12 cellular contexts compared by ENCODE assay signal in genomic region chr9:104810421-104811339, GRCh38. TPM values are rescaled to one million over a fixed set of nuclear protein-coding genes. Genes with fewer than 3 reads are reported as not detected.
DNase-seq lines count a peak whose midpoint lies in the region; ATAC-seq and TF ChIP-seq lines count a peak whose summit lies in the region.
"Had no signal": no experiment of that assay in that cellular context is flagged by ENCODE, and none has a peak within 500 bp of the region (broad histone marks: within the 10 kb centered on the region; RNA-seq: fewer than 3 reads in every experiment).

No MANE protein-coding gene starts in this region.

- no peak overlapping the region for H3K4me3 Mint-ChIP-seq in WTC11
- H3K4me3 Mint-ChIP-seq in activated CD8-positive, alpha-beta memory T cell treated with anti-CD3 and anti-CD28 coated beads, Interleukin-2, amount 10 ng/mL, durations not matched to agents 7 days and 5 days = no peak overlapping the region
- H3K4me3 Mint-ChIP-seq: activated B cell treated with CpG ODN at 0.5 μM for 24 hours; neural crest cell; stimulated activated naive CD8-positive, alpha-beta T cell treated with anti-CD3 and anti-CD28 coated beads, Interleukin-15, Interleukin-2, amounts not matched to agents 100 ng/mL and 50 ng/mL, for 24 hours had no signal

- ATAC-seq in WTC11 (peak; percentile 62), HG03045 (IDR thresholded peaks at IDR 0.05; ENCODE audit: unreplicated experiment) (no peak)
- no peak for ATAC-seq in activated CD4-positive, CD25-positive, alpha-beta regulatory T cell treated with anti-CD3 and anti-CD28 coated beads, Interleukin-2, amount 50 U/mL, for 24 hours
- ATAC-seq in activated CD8-positive, alpha-beta memory T cell treated with anti-CD3 and anti-CD28 coated beads, Interleukin-2, amount 10 ng/mL, durations not matched to agents 7 days and 5 days = no peak

- H3K9me3 ChIP-seq in cardiac muscle cell (ENCODE audit: low read depth) (no peaks in the 10 kb centered on the region), skeletal muscle tissue (ENCODE audit: control insufficient read depth in 3 of 3, low read length in 3 of 3) (no peaks in the 10 kb centered on the region)

- DNase-seq in HK-2 (ENCODE audit: unreplicated experiment) = peak; percentile 77
- DNase-seq in WTC11 (ENCODE audit: low spot score) = peak; percentile 15
- no peak for DNase-seq in cardiac muscle cell (ENCODE audit: low read depth in 1 of 2, low spot score in 1 of 2)
- DNase-seq in activated CD8-positive, alpha-beta memory T cell treated with anti-CD3 and anti-CD28 coated beads, Interleukin-2, amount 10 ng/mL, durations not matched to agents 7 days and 5 days = no peak
- no peak for DNase-seq in activated CD4-positive, CD25-positive, alpha-beta regulatory T cell treated with anti-CD3 and anti-CD28 coated beads, Interleukin-2, amount 50 U/mL, for 72 hours
- DNase-seq: activated B cell treated with CpG ODN at 0.5 μM for 24 hours, NCI-H1930 had no signal

- H3K27ac ChIP-seq in cardiac muscle cell (peak overlapping the region; percentile 23), skeletal muscle tissue (ENCODE audit: low read depth, low read length) (peak overlapping the region; percentile 80)

- H3K9me3 Mint-ChIP-seq in WTC11 = no peaks in the 10 kb centered on the region
- H3K9me3 Mint-ChIP-seq in activated CD8-positive, alpha-beta memory T cell treated with anti-CD3 and anti-CD28 coated beads, Interleukin-2, amount 10 ng/mL, durations not matched to agents 7 days and 5 days (ENCODE audit: low read depth) = no peaks in the 10 kb centered on the region
- H3K9me3 Mint-ChIP-seq: activated B cell treated with CpG ODN at 0.5 μM for 24 hours; neural crest cell; stimulated activated naive CD8-positive, alpha-beta T cell treated with anti-CD3 and anti-CD28 coated beads, Interleukin-15, Interleukin-2, amounts not matched to agents 100 ng/mL and 50 ng/mL, for 24 hours had no signal

- H3K4me1 ChIP-seq in cardiac muscle cell (ENCODE audit: low read depth) (no peaks in the 10 kb centered on the region), skeletal muscle tissue (ENCODE audit: control insufficient read depth in 3 of 3, insufficient read depth in 3 of 3, low read length in 3 of 3) (peaks cover 10 to 15% (median 10%) of the 10 kb centered on the region in 3 donors)

- POLR2A ChIA-PET in WTC11 (lab: Charles Lee) = no interaction called here

- H3K27me3 Mint-ChIP-seq in WTC11 (ENCODE audit: low read depth) = no peaks in the 10 kb centered on the region
- no peaks in the 10 kb centered on the region for H3K27me3 Mint-ChIP-seq in activated CD8-positive, alpha-beta memory T cell treated with anti-CD3 and anti-CD28 coated beads, Interleukin-2, amount 10 ng/mL, durations not matched to agents 7 days and 5 days
- H3K27me3 Mint-ChIP-seq: activated B cell treated with CpG ODN at 0.5 μM for 24 hours; stimulated activated naive CD8-positive, alpha-beta T cell treated with anti-CD3 and anti-CD28 coated beads, Interleukin-15, Interleukin-2, amounts not matched to agents 100 ng/mL and 50 ng/mL, for 24 hours had no signal

- H3K36me3 ChIP-seq in cardiac muscle cell (peaks cover 46% of the 10 kb centered on the region), skeletal muscle tissue (ENCODE audit: control insufficient read depth in 3 of 3, insufficient read depth in 3 of 3, low read length in 3 of 3) (peaks cover 52 to 86% (median 85%) of the 10 kb centered on the region in 3 donors)

- peak overlapping the region; percentile 0 to 66 (median 52) for H3K9ac ChIP-seq in skeletal muscle tissue (ENCODE audit: low read depth in 1 of 3, low read length in 3 of 3)

- no peaks in the 10 kb centered on the region; the same call in 1 of the 2 replicates for H3K36me3 Mint-ChIP-seq in WTC11
- no peaks in the 10 kb centered on the region for H3K36me3 Mint-ChIP-seq in activated CD8-positive, alpha-beta memory T cell treated with anti-CD3 and anti-CD28 coated beads, Interleukin-2, amount 10 ng/mL, durations not matched to agents 7 days and 5 days

- H3K27ac Mint-ChIP-seq in WTC11 = no peak overlapping the region
- no peak overlapping the region for H3K27ac Mint-ChIP-seq in activated CD8-positive, alpha-beta memory T cell treated with anti-CD3 and anti-CD28 coated beads, Interleukin-2, amount 10 ng/mL, durations not matched to agents 7 days and 5 days
- H3K27ac Mint-ChIP-seq: activated B cell treated with CpG ODN at 0.5 μM for 24 hours; stimulated activated naive CD8-positive, alpha-beta T cell treated with anti-CD3 and anti-CD28 coated beads, Interleukin-15, Interleukin-2, amounts not matched to agents 100 ng/mL and 50 ng/mL, for 24 hours had no signal

- no peaks in the 10 kb centered on the region for H3K4me1 Mint-ChIP-seq in WTC11
- H3K4me1 Mint-ChIP-seq in activated CD8-positive, alpha-beta memory T cell treated with anti-CD3 and anti-CD28 coated beads, Interleukin-2, amount 10 ng/mL, durations not matched to agents 7 days and 5 days = no peaks in the 10 kb centered on the region
- H3K4me1 Mint-ChIP-seq: activated B cell treated with CpG ODN at 0.5 μM for 24 hours, neural crest cell had no signal

- H3K27me3 ChIP-seq in cardiac muscle cell (no peaks in the 10 kb centered on the region), skeletal muscle tissue (ENCODE audit: control insufficient read depth in 3 of 3, insufficient read depth in 3 of 3, low read length in 3 of 3) (no peaks in the 10 kb centered on the region)

- no peak overlapping the region for H3K4me3 ChIP-seq in cardiac muscle cell
- peak overlapping the region in 2 of 3 donors; percentile 22 to 27 for H3K4me3 ChIP-seq in skeletal muscle tissue (ENCODE audit: low read length in 3 of 3)

- CTCF ChIA-PET in WTC11 (lab: Charles Lee) = no interaction called here
- CTCF ChIA-PET in activated CD8-positive, alpha-beta memory T cell treated with anti-CD3 and anti-CD28 coated beads, Interleukin-2, amount 10 ng/mL, durations not matched to agents 7 days and 5 days (lab: Charles Lee) = interaction anchor here (1.1 kb wide), 1 partner anchor 41 kb away, joined by 3 read pairs; no protein-coding TSS in a partner anchor

- TF ChIP-seq CTCF in WTC11 (IDR thresholded peaks at IDR 0.05) (no peak), cardiac muscle cell (IDR thresholded peaks at IDR 0.05; ENCODE audit: low read depth, low read length) (no peak)

TF ChIP-seq in WTC11, 78 proteins besides CTCF, POLR2A, EP300 and RAD21 (continues in another document):
- TF ChIP-seq FOXK1 (CRISPR knock-in tag; IDR thresholded peaks at IDR 0.05) = no peak
- no peak for TF ChIP-seq NR1H2 (CRISPR knock-in tag; IDR thresholded peaks at IDR 0.05)
- TF ChIP-seq ZNF121 (CRISPR knock-in tag; IDR thresholded peaks at IDR 0.05) = no peak
- TF ChIP-seq, protein P1, sequence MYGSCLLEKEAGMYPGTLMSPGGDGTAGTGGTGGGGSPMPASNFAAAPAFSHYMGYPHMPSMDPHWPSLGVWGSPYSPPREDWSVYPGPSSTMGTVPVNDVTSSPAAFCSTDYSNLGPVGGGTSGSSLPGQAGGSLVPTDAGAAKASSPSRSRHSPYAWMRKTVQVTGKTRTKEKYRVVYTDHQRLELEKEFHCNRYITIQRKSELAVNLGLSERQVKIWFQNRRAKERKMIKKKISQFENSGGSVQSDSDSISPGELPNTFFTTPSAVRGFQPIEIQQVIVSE (CRISPR knock-in tag; IDR thresholded peaks at IDR 0.05; ENCODE audit: borderline replicate concordance) = no peak
- TF ChIP-seq OVOL2 (CRISPR knock-in tag; IDR thresholded peaks at IDR 0.05; ENCODE audit: borderline replicate concordance) = no peak
- TF ChIP-seq, protein P2, sequence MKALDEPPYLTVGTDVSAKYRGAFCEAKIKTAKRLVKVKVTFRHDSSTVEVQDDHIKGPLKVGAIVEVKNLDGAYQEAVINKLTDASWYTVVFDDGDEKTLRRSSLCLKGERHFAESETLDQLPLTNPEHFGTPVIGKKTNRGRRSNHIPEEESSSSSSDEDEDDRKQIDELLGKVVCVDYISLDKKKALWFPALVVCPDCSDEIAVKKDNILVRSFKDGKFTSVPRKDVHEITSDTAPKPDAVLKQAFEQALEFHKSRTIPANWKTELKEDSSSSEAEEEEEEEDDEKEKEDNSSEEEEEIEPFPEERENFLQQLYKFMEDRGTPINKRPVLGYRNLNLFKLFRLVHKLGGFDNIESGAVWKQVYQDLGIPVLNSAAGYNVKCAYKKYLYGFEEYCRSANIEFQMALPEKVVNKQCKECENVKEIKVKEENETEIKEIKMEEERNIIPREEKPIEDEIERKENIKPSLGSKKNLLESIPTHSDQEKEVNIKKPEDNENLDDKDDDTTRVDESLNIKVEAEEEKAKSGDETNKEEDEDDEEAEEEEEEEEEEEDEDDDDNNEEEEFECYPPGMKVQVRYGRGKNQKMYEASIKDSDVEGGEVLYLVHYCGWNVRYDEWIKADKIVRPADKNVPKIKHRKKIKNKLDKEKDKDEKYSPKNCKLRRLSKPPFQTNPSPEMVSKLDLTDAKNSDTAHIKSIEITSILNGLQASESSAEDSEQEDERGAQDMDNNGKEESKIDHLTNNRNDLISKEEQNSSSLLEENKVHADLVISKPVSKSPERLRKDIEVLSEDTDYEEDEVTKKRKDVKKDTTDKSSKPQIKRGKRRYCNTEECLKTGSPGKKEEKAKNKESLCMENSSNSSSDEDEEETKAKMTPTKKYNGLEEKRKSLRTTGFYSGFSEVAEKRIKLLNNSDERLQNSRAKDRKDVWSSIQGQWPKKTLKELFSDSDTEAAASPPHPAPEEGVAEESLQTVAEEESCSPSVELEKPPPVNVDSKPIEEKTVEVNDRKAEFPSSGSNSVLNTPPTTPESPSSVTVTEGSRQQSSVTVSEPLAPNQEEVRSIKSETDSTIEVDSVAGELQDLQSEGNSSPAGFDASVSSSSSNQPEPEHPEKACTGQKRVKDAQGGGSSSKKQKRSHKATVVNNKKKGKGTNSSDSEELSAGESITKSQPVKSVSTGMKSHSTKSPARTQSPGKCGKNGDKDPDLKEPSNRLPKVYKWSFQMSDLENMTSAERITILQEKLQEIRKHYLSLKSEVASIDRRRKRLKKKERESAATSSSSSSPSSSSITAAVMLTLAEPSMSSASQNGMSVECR (CRISPR knock-in tag; IDR thresholded peaks at IDR 0.05; ENCODE audit: borderline replicate concordance) = no peak

RNA-seq across cellular contexts. Expression of gene NIPSNAP3B, which starts 46.8 kb away (rescaled TPM):
- 0.30 to 0.55 TPM (median 0.31 TPM) in 3 replicates for total RNA-seq in WTC11 (2021)
- 10.9 and 16.0 TPM in 2 replicates for total RNA-seq in cardiac muscle cell
- polyA plus RNA-seq in cardiac muscle cell = 17.7 and 43.6 TPM in 2 replicates
- 9.9 TPM for total RNA-seq in skeletal muscle tissue
- total RNA-seq in activated CD8-positive, alpha-beta memory T cell treated with anti-CD3 and anti-CD28 coated beads, Interleukin-2, amount 10 ng/mL, durations not matched to agents 7 days and 5 days = 1 to 10 TPM in 1 of 2 experiments, under 1 TPM in 1; 0.91 to 1.1 TPM

Comparison
In these comparisons a context has a peak if more than half of its experiments do, and no peak if none do; other contexts are left out.
1. DNase-seq: peak in HK-2 (single experiment) and WTC11 (single experiment); none in cardiac muscle cell (0 of 2), activated CD8-positive, alpha-beta memory T cell treated with anti-CD3 and anti-CD28 coated beads, Interleukin-2, amount 10 ng/mL, durations not matched to agents 7 days and 5 days (single experiment) and activated CD4-positive, CD25-positive, alpha-beta regulatory T cell treated with anti-CD3 and anti-CD28 coated beads, Interleukin-2, amount 50 U/mL, for 72 hours (single experiment).